In genomic region chr5:105407190-105407589, GRCh38 we compare ENCODE assay signal across 28 cellular contexts.
"Had no signal": no experiment of that assay in that cellular context is flagged by ENCODE, and none has a peak within 500 bp of the region (broad histone marks: within the 10 kb centered on the region; RNA-seq: fewer than 3 reads in every experiment).

No MANE protein-coding gene starts in this region.

- DNase-seq: natural killer cell; occipital lobe; ovary; posterior cingulate gyrus; psoas muscle; right lobe of liver; sigmoid colon; small intestine; stimulated activated CD4-positive, alpha-beta T cell treated with anti-CD3 and anti-CD28 coated beads, Interleukin-15, amount 100 ng/mL, for 24 hours; stimulated activated CD4-positive, alpha-beta T cell treated with anti-CD3 and anti-CD28 coated beads, Interleukin-2, amount 100 ng/mL, for 24 hours; stimulated activated CD4-positive, alpha-beta T cell treated with anti-CD3 and anti-CD28 coated beads, Interleukin-2, amount 100 ng/mL, for 48 hours; stimulated activated CD4-positive, alpha-beta T cell treated with anti-CD3 and anti-CD28 coated beads, Interleukin-4, amount 100 ng/mL, for 24 hours; stimulated activated naive B cell treated with anti-CD40 and anti-IgM and Interleukin-4, amounts not matched to agents 10 μg/mL and 1 μg/mL and 100 μg/mL, for 72 hours; stimulated activated naive CD4-positive, alpha-beta T cell treated with Interleukin-2 at 50 U/mL for 16 hours; stomach; thyroid gland; trophoblast cell; upper lobe of left lung had no signal

- H3K4me1 ChIP-seq: neural progenitor cell, parathyroid adenoma, psoas muscle, right lobe of liver, sigmoid colon, stomach, thyroid gland, tibial nerve, upper lobe of left lung, vagina had no signal

- H3K27me3 Mint-ChIP-seq: progenitor cell of endocrine pancreas; stimulated activated naive B cell treated with anti-CD40 and anti-IgM and Interleukin-4, amounts not matched to agents 10 μg/mL and 1 μg/mL and 100 μg/mL, for 72 hours; stimulated activated naive CD8-positive, alpha-beta T cell treated with anti-CD3 and anti-CD28 coated beads, Interleukin-15, Interleukin-2, amounts not matched to agents 100 ng/mL and 50 ng/mL, for 24 hours had no signal

- H3K79me2 ChIP-seq: parathyroid adenoma had no signal

- H3K4me3 ChIP-seq: neural progenitor cell, ovary, psoas muscle, right lobe of liver, sigmoid colon, stomach, thoracic aorta, thyroid gland, tibial nerve, upper lobe of left lung, vagina had no signal

- H3K9ac ChIP-seq: neural progenitor cell, parathyroid adenoma had no signal

- H3K27ac ChIP-seq: neural progenitor cell, ovary, parathyroid adenoma, psoas muscle, right lobe of liver, sigmoid colon, stomach, thoracic aorta, thyroid gland, tibial nerve, upper lobe of left lung, vagina had no signal

- FAIRE-seq: urothelium cell line had no signal

- ATAC-seq: natural killer cell; psoas muscle; right lobe of liver; stimulated activated effector memory CD8-positive, alpha-beta T cell treated with anti-CD3 and anti-CD28 coated beads, Interleukin-12 subunit alpha, Interleukin-12 subunit beta, amount 100 ng/mL, for 72 hours; stimulated activated naive B cell treated with anti-CD40 and anti-IgM and Interleukin-4, amounts not matched to agents 10 μg/mL and 1 μg/mL and 100 μg/mL, for 72 hours had no signal

- H3K9me3 Mint-ChIP-seq: nephron; neural progenitor cell; stimulated activated naive B cell treated with anti-CD40 and anti-IgM and Interleukin-4, amounts not matched to agents 10 μg/mL and 1 μg/mL and 100 μg/mL, for 72 hours; stimulated activated naive CD8-positive, alpha-beta T cell treated with anti-CD3 and anti-CD28 coated beads, Interleukin-15, Interleukin-2, amounts not matched to agents 100 ng/mL and 50 ng/mL, for 24 hours had no signal

- H3K27ac Mint-ChIP-seq: natural killer cell; nephron; neural progenitor cell; progenitor cell of endocrine pancreas; stimulated activated effector memory CD8-positive, alpha-beta T cell treated with anti-CD3 and anti-CD28 coated beads, Interleukin-12 subunit alpha, Interleukin-12 subunit beta, amount 100 ng/mL, for 72 hours; stimulated activated naive B cell treated with anti-CD40 and anti-IgM and Interleukin-4, amounts not matched to agents 10 μg/mL and 1 μg/mL and 100 μg/mL, for 72 hours; stimulated activated naive CD8-positive, alpha-beta T cell treated with anti-CD3 and anti-CD28 coated beads, Interleukin-15, Interleukin-2, amounts not matched to agents 100 ng/mL and 50 ng/mL, for 24 hours had no signal

- H3K9me3 ChIP-seq: ovary, psoas muscle, sigmoid colon, stomach, thoracic aorta, thyroid gland, tibial nerve, upper lobe of left lung, vagina had no signal

- H3K27me3 ChIP-seq: neural progenitor cell, right lobe of liver, sigmoid colon, stomach, thyroid gland, tibial nerve, upper lobe of left lung, vagina had no signal

- H3K4me2 ChIP-seq: neural progenitor cell had no signal

- H3K36me3 Mint-ChIP-seq: natural killer cell; neural progenitor cell; stimulated activated effector memory CD8-positive, alpha-beta T cell treated with anti-CD3 and anti-CD28 coated beads, Interleukin-12 subunit alpha, Interleukin-12 subunit beta, amount 100 ng/mL, for 72 hours; stimulated activated naive B cell treated with anti-CD40 and anti-IgM and Interleukin-4, amounts not matched to agents 10 μg/mL and 1 μg/mL and 100 μg/mL, for 72 hours had no signal

- H3K36me3 ChIP-seq: neural progenitor cell, ovary, right lobe of liver, sigmoid colon, stomach, thoracic aorta, thyroid gland, tibial nerve, upper lobe of left lung, vagina had no signal

- H3K4me3 Mint-ChIP-seq: natural killer cell; nephron; neural progenitor cell; stimulated activated effector memory CD8-positive, alpha-beta T cell treated with anti-CD3 and anti-CD28 coated beads, Interleukin-12 subunit alpha, Interleukin-12 subunit beta, amount 100 ng/mL, for 72 hours; stimulated activated naive B cell treated with anti-CD40 and anti-IgM and Interleukin-4, amounts not matched to agents 10 μg/mL and 1 μg/mL and 100 μg/mL, for 72 hours; stimulated activated naive CD8-positive, alpha-beta T cell treated with anti-CD3 and anti-CD28 coated beads, Interleukin-15, Interleukin-2, amounts not matched to agents 100 ng/mL and 50 ng/mL, for 24 hours had no signal

- H3K4me1 Mint-ChIP-seq: natural killer cell; nephron; neural progenitor cell; stimulated activated effector memory CD8-positive, alpha-beta T cell treated with anti-CD3 and anti-CD28 coated beads, Interleukin-12 subunit alpha, Interleukin-12 subunit beta, amount 100 ng/mL, for 72 hours; stimulated activated naive B cell treated with anti-CD40 and anti-IgM and Interleukin-4, amounts not matched to agents 10 μg/mL and 1 μg/mL and 100 μg/mL, for 72 hours had no signal

- H2AFZ ChIP-seq: neural progenitor cell, parathyroid adenoma had no signal
